ENCODE assay signal across 14 cellular contexts in genomic region chr12:2410490-2410889, GRCh38.
DNase-seq lines count a peak whose midpoint lies in the region; ATAC-seq and TF ChIP-seq lines count a peak whose summit lies in the region.
"Had no signal": no experiment of that assay in that cellular context is flagged by ENCODE, and none has a peak within 500 bp of the region (broad histone marks: within the 10 kb centered on the region; RNA-seq: fewer than 3 reads in every experiment).

No MANE protein-coding gene starts in this region.

- CTCF ChIA-PET in HEK293 (lab: Yijun Ruan, JAX): interaction anchor here (0.7 to 1.6 kb wide), 2 partner anchors 16 to 326 kb away, joined by 3 read pairs; no protein-coding TSS in a partner anchor

- H3K27ac Mint-ChIP-seq in brain: peak overlapping the region in 3 of 5 experiments; percentile 17 to 59 (median 57)
- H3K27ac Mint-ChIP-seq: CD4-positive, CD25-positive, alpha-beta regulatory T cell; HFFc6; IgD-negative memory B cell had no signal

- H2AK5ac ChIP-seq in neuronal stem cell (ENCODE audit: low read depth, low read length): peak overlapping the region; percentile 11

- POLR2A ChIA-PET in HEK293 (lab: Yijun Ruan, JAX): interaction anchor here (0.6 kb wide), 1 partner anchor 16 kb away, joined by 4 read pairs; no protein-coding TSS in a partner anchor

- peaks cover 30% of the 10 kb centered on the region for H3K4me1 Mint-ChIP-seq in brain
- H3K4me1 Mint-ChIP-seq: CD4-positive, CD25-positive, alpha-beta regulatory T cell; IgD-negative memory B cell had no signal

- H3K27ac ChIP-seq in HEK293 (ENCODE audit: extremely low read depth, low read depth, low read length) (no peak overlapping the region), neuronal stem cell (replicated peaks; ENCODE audit: low read length) (no peak overlapping the region), upper lobe of right lung (no peak overlapping the region), WERI-Rb-1 (no peak overlapping the region)
- H3K27ac ChIP-seq: BLaER1 treated with 17β-estradiol and CSF1 and Interleukin-3, amounts not matched to agents 10 nM and 100 nM had no signal

- ATAC-seq in upper lobe of right lung: no peak
- no peak for ATAC-seq in HG03565 (IDR thresholded peaks at IDR 0.05; ENCODE audit: unreplicated experiment)

- no peak overlapping the region for H3K23ac ChIP-seq in neuronal stem cell (ENCODE audit: low read depth, low read length, poor library complexity)

- peak overlapping the region; percentile 75 for H4K91ac ChIP-seq in neuronal stem cell (ENCODE audit: low read depth, low read length, poor library complexity)

- no peak overlapping the region for H2BK120ac ChIP-seq in neuronal stem cell (ENCODE audit: low read depth, low read length)

- H2BK15ac ChIP-seq in neuronal stem cell (ENCODE audit: low read length): no peak overlapping the region

- H3K4ac ChIP-seq in neuronal stem cell (ENCODE audit: low read length): no peak overlapping the region

- H2AFZ ChIP-seq in neuronal stem cell (ENCODE audit: low read length): no peak overlapping the region

- no peak overlapping the region for H3K18ac ChIP-seq in neuronal stem cell (ENCODE audit: low read length)

- H3K27me3 ChIP-seq in neuronal stem cell (ENCODE audit: control insufficient read depth in 3 of 3, insufficient read depth in 3 of 3, low read depth in 1 of 3, low read length in 3 of 3) (peaks cover 0 to 5% (median 0%) of the 10 kb centered on the region in 3 experiments), upper lobe of right lung (no peaks in the 10 kb centered on the region), WERI-Rb-1 (ENCODE audit: insufficient read depth, low read depth, severe bottlenecking) (no peaks in the 10 kb centered on the region)
- H3K27me3 ChIP-seq: BLaER1 treated with 17β-estradiol and CSF1 and Interleukin-3, amounts not matched to agents 10 nM and 100 nM had no signal

- H3K14ac ChIP-seq in neuronal stem cell (ENCODE audit: low read length): peak overlapping the region; percentile 72

- H3K27me3 Mint-ChIP-seq in brain: peaks cover 8% of the 10 kb centered on the region
- H3K27me3 Mint-ChIP-seq: CD4-positive, CD25-positive, alpha-beta regulatory T cell had no signal

- H3K36me3 Mint-ChIP-seq in brain: peaks cover 8% of the 10 kb centered on the region
- H3K36me3 Mint-ChIP-seq: CD4-positive, CD25-positive, alpha-beta regulatory T cell; IgD-negative memory B cell had no signal

- peak overlapping the region; percentile 54 for H3K9ac ChIP-seq in neuronal stem cell (ENCODE audit: low read depth, low read length, poor library complexity)
- H3K9ac ChIP-seq: BLaER1 treated with 17β-estradiol and CSF1 and Interleukin-3, amounts not matched to agents 10 nM and 100 nM had no signal

- H3K4me1 ChIP-seq in HEK293 (ENCODE audit: control insufficient read depth, insufficient read depth, low read length) (no peaks in the 10 kb centered on the region), neuronal stem cell (ENCODE audit: control insufficient read depth in 2 of 2, insufficient read depth in 1 of 2, low read depth in 1 of 2, low read length in 2 of 2) (peaks cover 0 to 10% of the 10 kb centered on the region in 2 donors), upper lobe of right lung (no peaks in the 10 kb centered on the region)
- H3K4me1 ChIP-seq: HAP-1 had no signal

- H2BK12ac ChIP-seq in neuronal stem cell (ENCODE audit: low read length): no peak overlapping the region

- H3K4me3 Mint-ChIP-seq in brain: no peak overlapping the region
- H3K4me3 Mint-ChIP-seq: CD4-positive, CD25-positive, alpha-beta regulatory T cell; HFFc6; IgD-negative memory B cell had no signal

- no peaks in the 10 kb centered on the region for H3K36me3 ChIP-seq in HEK293 (ENCODE audit: control insufficient read depth in 2 of 2, insufficient read depth in 1 of 2, low read length in 2 of 2)
- no peaks in the 10 kb centered on the region for H3K36me3 ChIP-seq in neuronal stem cell (replicated peaks in 1 of 2; ENCODE audit: control insufficient read depth in 2 of 2, insufficient read depth in 2 of 2, low read length in 2 of 2)
- H3K36me3 ChIP-seq in upper lobe of right lung: no peaks in the 10 kb centered on the region
- H3K36me3 ChIP-seq in WERI-Rb-1: no peaks in the 10 kb centered on the region
- H3K36me3 ChIP-seq: BLaER1 treated with 17β-estradiol and CSF1 and Interleukin-3, amounts not matched to agents 10 nM and 100 nM; HAP-1 had no signal

- no peak overlapping the region for H4K8ac ChIP-seq in neuronal stem cell (ENCODE audit: low read depth, low read length)

- WGBS in neuronal stem cell (ENCODE audit: extremely low coverage in 2 of 2, insufficient read length in 2 of 2, insufficient replicate concordance in 1 of 2), 2 donors: no CpG with 5 or more reads among the region's 10 CpGs

- H3K79me1 ChIP-seq in neuronal stem cell (ENCODE audit: low read depth, low read length): no peaks in the 10 kb centered on the region

- intact Hi-C loops in upper lobe of right lung (cut with DNase I): no loop called here

- H3K9me3 Mint-ChIP-seq in brain: peaks cover 0 to 13% (median 3%) of the 10 kb centered on the region in 5 experiments
- H3K9me3 Mint-ChIP-seq: HFFc6, IgD-negative memory B cell had no signal

- H3K9me3 ChIP-seq in HEK293 (ENCODE audit: control insufficient read depth, insufficient read depth, low read depth, low read length): no peaks in the 10 kb centered on the region
- H3K9me3 ChIP-seq in neuronal stem cell (replicated peaks in 1 of 2; ENCODE audit: control insufficient read depth in 2 of 2, insufficient read depth in 1 of 2, low read depth in 1 of 2, low read length in 2 of 2): no peaks in the 10 kb centered on the region
- no peaks in the 10 kb centered on the region for H3K9me3 ChIP-seq in upper lobe of right lung
- H3K9me3 ChIP-seq in WERI-Rb-1 (ENCODE audit: severe bottlenecking): peaks cover 4% of the 10 kb centered on the region
- H3K9me3 ChIP-seq: BLaER1 treated with 17β-estradiol and CSF1 and Interleukin-3, amounts not matched to agents 10 nM and 100 nM; HAP-1 had no signal

- no peak for TF ChIP-seq CTCF in HEK293 (tag by site-specific recombination; IDR thresholded peaks at IDR 0.05)
- TF ChIP-seq CTCF in brain (conservative IDR thresholded peaks at IDR 0.05): no peak
- TF ChIP-seq CTCF in upper lobe of right lung (IDR thresholded peaks at IDR 0.05): no peak
- no peak for TF ChIP-seq CTCF in WERI-Rb-1 (IDR thresholded peaks at IDR 0.05; ENCODE audit: low read depth, low read length)

- H3K4me3 ChIP-seq in HEK293 (ENCODE audit: low read depth, low read length) (no peak overlapping the region), neuronal stem cell (ENCODE audit: low read length in 2 of 2) (no peak overlapping the region), upper lobe of right lung (no peak overlapping the region), WERI-Rb-1 (ENCODE audit: low read depth, low read length) (no peak overlapping the region)
- H3K4me3 ChIP-seq: BLaER1 treated with 17β-estradiol and CSF1 and Interleukin-3, amounts not matched to agents 10 nM and 100 nM; HAP-1 had no signal

- H2BK5ac ChIP-seq in neuronal stem cell (ENCODE audit: low read length): no peak overlapping the region

- H3K4me2 ChIP-seq in neuronal stem cell (ENCODE audit: insufficient read depth, low read length, poor library complexity, severe bottlenecking): no peak overlapping the region
- H3K4me2 ChIP-seq: BLaER1 treated with 17β-estradiol and CSF1 and Interleukin-3, amounts not matched to agents 10 nM and 100 nM had no signal

- DNase-seq in neuronal stem cell (ENCODE audit: low spot score) (no peak), upper lobe of right lung (peak; percentile 23), WERI-Rb-1 (no peak), germinal center (ENCODE audit: low spot score) (no peak)
- DNase-seq: ACHN; CD4-positive, CD25-positive, alpha-beta regulatory T cell; DMS53; HFFc6 had no signal

TF ChIP-seq in HEK293, 187 proteins besides CTCF, POLR2A, EP300 and RAD21:
- TF ChIP-seq ZNF785 (tag by site-specific recombination; IDR thresholded peaks at IDR 0.05) (no peak), ZSCAN4 (tag by site-specific recombination; IDR thresholded peaks at IDR 0.05) (peak; percentile 81), EGR2 (tag by site-specific recombination; IDR thresholded peaks at IDR 0.05; ENCODE audit: low read depth) (no peak), ZBTB26 (tag by site-specific recombination; optimal IDR thresholded peaks at IDR 0.05) (no peak)
